Comparison of ENCODE assay signal across 8 cellular contexts in the genomic region with DNA sequence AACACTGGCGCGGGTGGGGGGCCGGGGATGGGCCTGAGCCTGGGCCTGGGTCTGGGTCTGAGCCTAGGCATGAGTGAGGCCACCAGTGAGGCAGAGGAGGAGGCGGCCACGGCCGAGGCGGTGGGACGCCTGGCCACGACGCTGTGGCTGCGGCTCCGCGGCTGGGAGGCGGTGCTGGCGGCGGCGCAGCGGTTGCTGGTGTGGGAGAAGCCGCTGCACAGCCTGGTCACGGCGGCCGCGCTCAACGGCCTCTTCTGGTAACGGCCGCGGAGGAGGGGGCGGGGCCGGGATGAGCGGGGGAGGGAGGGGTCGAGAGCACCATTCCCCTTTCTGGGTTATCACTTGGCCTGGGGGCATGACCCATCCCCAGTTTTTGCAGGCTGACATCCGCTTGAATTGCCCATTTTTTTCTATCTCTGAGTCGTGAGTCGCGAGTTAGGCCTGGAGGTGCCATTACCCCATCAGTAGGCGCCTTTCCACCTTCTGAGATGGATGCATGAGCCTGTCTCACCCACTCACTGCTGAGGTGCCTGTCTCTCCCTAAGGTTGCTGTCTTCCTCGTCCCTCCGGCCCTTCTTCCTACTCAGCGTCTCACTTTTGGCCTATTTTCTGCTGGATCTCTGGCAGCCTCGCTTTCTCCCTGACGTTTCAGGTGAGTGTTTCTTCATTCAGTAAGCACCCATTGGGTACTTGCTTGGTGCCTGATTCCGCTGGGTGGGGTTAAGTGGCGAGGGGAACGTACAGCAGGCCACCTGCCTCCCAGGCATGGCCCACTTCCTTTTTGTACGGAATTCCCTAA. TPM values are rescaled to one million over a fixed set of nuclear protein-coding genes. Genes with fewer than 3 reads are reported as not detected.
DNase-seq lines count a peak whose midpoint lies in the region; ATAC-seq, FAIRE-seq and TF ChIP-seq lines count a peak whose summit lies in the region.

No MANE protein-coding gene starts in this region.

- POLR2A ChIA-PET in endothelial cell of umbilical vein (lab: Charles Lee) = no interaction called here

- peak; percentile 2 for ATAC-seq in GM21717 (IDR thresholded peaks at IDR 0.05; ENCODE audit: unreplicated experiment)
- peak; percentile 10 for ATAC-seq in thoracic aorta (ENCODE audit: insufficient number of reproducible peaks, low FRiP score, low read depth)

- H3K9ac ChIP-seq in Karpas-422 (ENCODE audit: low read length) (peak overlapping the region; percentile 94), endothelial cell of umbilical vein (replicated peaks; ENCODE audit: extremely low read depth, insufficient read depth, low read length) (peak overlapping the region; percentile 51), muscle layer of colon (ENCODE audit: low read length) (peak overlapping the region; percentile 52)

- DNase-seq in GM03348 (ENCODE audit: low spot score) = peak; percentile 67
- peak; percentile 68 for DNase-seq in Karpas-422
- peak; percentile 14 to 21 for DNase-seq in activated CD4-positive, alpha-beta T cell treated with anti-CD3 and anti-CD28 coated beads, Interleukin-2, amount 50 U/mL, for 4 hours
- no peak for DNase-seq in endothelial cell of umbilical vein (ENCODE audit: low read depth, low spot score)
- DNase-seq in thoracic aorta (ENCODE audit: low spot score) = no peak
- no peak for DNase-seq in 8988T

- H3K27me3 ChIP-seq in Karpas-422 (ENCODE audit: low read length) (no peaks in the 10 kb centered on the region), endothelial cell of umbilical vein (ENCODE audit: control insufficient read depth in 2 of 2, insufficient read depth in 2 of 2, low read length in 2 of 2) (no peaks in the 10 kb centered on the region), muscle layer of colon (ENCODE audit: control insufficient read depth in 1 of 2, insufficient read depth in 2 of 2, low read length in 2 of 2) (no peaks in the 10 kb centered on the region), thoracic aorta (replicated peaks; ENCODE audit: insufficient read depth) (no peaks in the 10 kb centered on the region)

- intact Hi-C loops in endothelial cell of umbilical vein (cut with micrococcal nuclease) = loop anchor here (1.0 to 5.0 kb wide), 3 partner anchors 28 to 611 kb away; partner anchors contain the start of genes ABCB6, CNOT9, USP37 and ZFAND2B

- no peaks in the 10 kb centered on the region for H3K9me2 ChIP-seq in Karpas-422 (replicated peaks; ENCODE audit: insufficient read depth, low read length)

- H3K4me2 ChIP-seq in Karpas-422 (ENCODE audit: low read depth, low read length, poor library complexity, severe bottlenecking) (peak overlapping the region; percentile 92), endothelial cell of umbilical vein (ENCODE audit: insufficient read depth, low read length) (peak overlapping the region; percentile 66)

- H3K9me3 ChIP-seq in Karpas-422 (ENCODE audit: low read length) = no peaks in the 10 kb centered on the region
- H3K9me3 ChIP-seq in endothelial cell of umbilical vein (replicated peaks; ENCODE audit: control insufficient read depth, insufficient read depth, low read length) = no peaks in the 10 kb centered on the region
- H3K9me3 ChIP-seq in muscle layer of colon (ENCODE audit: low read length) = no peaks in the 10 kb centered on the region
- no peaks in the 10 kb centered on the region for H3K9me3 ChIP-seq in thoracic aorta

- H2AFZ ChIP-seq in Karpas-422 (ENCODE audit: low read length) (peak overlapping the region; percentile 76; the same call in 1 of the 2 replicates), endothelial cell of umbilical vein (ENCODE audit: low read depth, low read length) (peak overlapping the region; percentile 88)

- H3K36me3 ChIP-seq in Karpas-422 (ENCODE audit: insufficient read depth, low read length) (peaks cover 32% of the 10 kb centered on the region), endothelial cell of umbilical vein (ENCODE audit: control insufficient read depth in 2 of 2, extremely low read depth in 1 of 2, insufficient read depth in 2 of 2, low read length in 2 of 2) (peaks cover 15 to 41% of the 10 kb centered on the region in 2 experiments), muscle layer of colon (ENCODE audit: insufficient read depth, low read length) (peaks cover 59% of the 10 kb centered on the region), thoracic aorta (peaks cover 55% of the 10 kb centered on the region)

- CTCF ChIA-PET in endothelial cell of umbilical vein (lab: Charles Lee) = no interaction called here

- H3K79me2 ChIP-seq in Karpas-422 (ENCODE audit: low read length) (peaks cover 39% of the 10 kb centered on the region), endothelial cell of umbilical vein (ENCODE audit: control insufficient read depth, insufficient read depth, low read length) (peaks cover 22% of the 10 kb centered on the region)

- H3K4me3 ChIP-seq in Karpas-422 (ENCODE audit: low read length) = peak overlapping the region; percentile 81
- peak overlapping the region; percentile 44 to 81 (median 67) for H3K4me3 ChIP-seq in endothelial cell of umbilical vein (replicated peaks in 1 of 3; ENCODE audit: insufficient read depth in 1 of 3, low read depth in 1 of 3, low read length in 3 of 3)
- peak overlapping the region; percentile 69 to 70 for H3K4me3 ChIP-seq in muscle layer of colon (ENCODE audit: low read depth in 1 of 2, low read length in 2 of 2)
- H3K4me3 ChIP-seq in thoracic aorta = peak overlapping the region; percentile 83

- TF ChIP-seq CTCF in endothelial cell of umbilical vein (IDR thresholded peaks at IDR 0.05; ENCODE audit: extremely low read depth in 1 of 2, insufficient read depth in 1 of 2, low read depth in 1 of 2, low read length in 2 of 2) (no peak), thoracic aorta (IDR thresholded peaks at IDR 0.05) (no peak)

- dilution Hi-C loops in endothelial cell of umbilical vein (cut with MboI; ENCODE audit: extremely low pct_ligation_motif_present, low sequenced_read_pairs) = no loop called here

- H4K20me1 ChIP-seq in Karpas-422 (ENCODE audit: insufficient read depth, low read depth, low read length) (no peaks in the 10 kb centered on the region), endothelial cell of umbilical vein (replicated peaks; ENCODE audit: control insufficient read depth, extremely low read depth, insufficient read depth, low read length) (no peaks in the 10 kb centered on the region)

- H3K27ac ChIP-seq in Karpas-422 (ENCODE audit: low read length) (peak overlapping the region; percentile 52), endothelial cell of umbilical vein (ENCODE audit: insufficient read depth, low read depth, low read length) (no peak overlapping the region), muscle layer of colon (ENCODE audit: low read depth, low read length) (peak overlapping the region; percentile 73), thoracic aorta (peak overlapping the region; percentile 98)

- no peaks in the 10 kb centered on the region for H3K9me1 ChIP-seq in endothelial cell of umbilical vein (replicated peaks; ENCODE audit: control insufficient read depth, extremely low read depth, insufficient read depth, low read length)

- TF ChIP-seq POLR2A in endothelial cell of umbilical vein (IDR thresholded peaks at IDR 0.05; ENCODE audit: low read depth, low read length) = no peak

- BruUV-seq in endothelial cell of umbilical vein (replicated peaks; lab: Mats Ljungman, UMichigan) = no TSS peak

- H3K4me1 ChIP-seq in Karpas-422 (ENCODE audit: low read length) = peaks cover 22% of the 10 kb centered on the region
- H3K4me1 ChIP-seq in endothelial cell of umbilical vein (ENCODE audit: control insufficient read depth, extremely low read depth, insufficient read depth, low read length) = peaks cover 18% of the 10 kb centered on the region
- peaks cover 34% of the 10 kb centered on the region for H3K4me1 ChIP-seq in muscle layer of colon (ENCODE audit: insufficient read depth, low read length)
- peaks cover 21 to 32% of the 10 kb centered on the region in 2 donors for H3K4me1 ChIP-seq in thoracic aorta (ENCODE audit: control insufficient read depth in 1 of 2, low read depth in 2 of 2)

- no peak for FAIRE-seq in endothelial cell of umbilical vein (lab: Jason Lieb, UNC)

RNA-seq across cellular contexts. Expression of gene RETREG2, which starts 0.5 kb away (rescaled TPM):
- 61.1 and 93.8 TPM in 2 replicates for total RNA-seq in Karpas-422 (2014; rRNA removed; shearing (Covaris generic); ENCODE audit: low replicate concordance)
- total RNA-seq in endothelial cell of umbilical vein (58.2 and 59.5 TPM in 2 replicates), thoracic aorta (10 to 100 TPM; 43.8 to 58.6 TPM)
- polyA plus RNA-seq in endothelial cell of umbilical vein = 68.1 and 76.1 TPM in 2 replicates
- 51.6 and 53.2 TPM in 2 replicates for polyA plus RNA-seq in endothelial cell of umbilical vein (2011; cell fraction: cytosol; rRNA removed)
- polyA plus RNA-seq in endothelial cell of umbilical vein (2011; cell fraction: nucleus; rRNA removed) = 59.8 and 67.6 TPM in 2 replicates
- 39.7 and 46.3 TPM in 2 replicates for polyA plus RNA-seq in endothelial cell of umbilical vein (2012)
- 131 and 150 TPM in 2 replicates for polyA minus RNA-seq in endothelial cell of umbilical vein
- 26.6 TPM for polyA minus RNA-seq in endothelial cell of umbilical vein (2011; cell fraction: cytosol; rRNA and poly(A)+ RNA removed)
- 41.5 and 52.4 TPM in 2 replicates for polyA minus RNA-seq in endothelial cell of umbilical vein (2011; cell fraction: nucleus; rRNA and poly(A)+ RNA removed)

RNA-seq across cellular contexts. Expression of gene CNPPD1, which starts 1.9 kb away (rescaled TPM):
- total RNA-seq in Karpas-422 (2014; rRNA removed; shearing (Covaris generic); ENCODE audit: low replicate concordance) = 38.7 and 64.8 TPM in 2 replicates
- total RNA-seq in endothelial cell of umbilical vein = 41.0 and 44.0 TPM in 2 replicates
- 51.1 and 55.7 TPM in 2 replicates for polyA plus RNA-seq in endothelial cell of umbilical vein
- 38.1 and 39.2 TPM in 2 replicates for polyA plus RNA-seq in endothelial cell of umbilical vein (2011; cell fraction: cytosol; rRNA removed)
- polyA plus RNA-seq in endothelial cell of umbilical vein (2011; cell fraction: nucleus; rRNA removed) = 60.0 and 63.9 TPM in 2 replicates
- 35.5 and 39.9 TPM in 2 replicates for polyA plus RNA-seq in endothelial cell of umbilical vein (2012)
- 24.6 and 27.9 TPM in 2 replicates for polyA minus RNA-seq in endothelial cell of umbilical vein
- 5.8 TPM for polyA minus RNA-seq in endothelial cell of umbilical vein (2011; cell fraction: cytosol; rRNA and poly(A)+ RNA removed)
- 14.1 and 15.9 TPM in 2 replicates for polyA minus RNA-seq in endothelial cell of umbilical vein (2011; cell fraction: nucleus; rRNA and poly(A)+ RNA removed)
- total RNA-seq in thoracic aorta = 10 to 100 TPM; 31.9 to 51.0 TPM

RNA-seq across cellular contexts. Expression of gene SLC23A3, which starts 8.7 kb away (rescaled TPM):
- total RNA-seq in Karpas-422 (2014; rRNA removed; shearing (Covaris generic); ENCODE audit: low replicate concordance) = 2.7 and 3.5 TPM in 2 replicates
- total RNA-seq in endothelial cell of umbilical vein (5.2 and 7.1 TPM in 2 replicates), thoracic aorta (1 to 10 TPM; 1.4 to 3.4 TPM)
- polyA plus RNA-seq in endothelial cell of umbilical vein = 2.7 and 3.2 TPM in 2 replicates
- 0.32 and 0.44 TPM in 2 replicates for polyA plus RNA-seq in endothelial cell of umbilical vein (2011; cell fraction: cytosol; rRNA removed)
- 17.4 and 20.5 TPM in 2 replicates for polyA plus RNA-seq in endothelial cell of umbilical vein (2011; cell fraction: nucleus; rRNA removed)
- polyA plus RNA-seq in endothelial cell of umbilical vein (2012) = 2.1 and 2.5 TPM in 2 replicates
- 4.2 and 6.0 TPM in 2 replicates for polyA minus RNA-seq in endothelial cell of umbilical vein
- not detected for polyA minus RNA-seq in endothelial cell of umbilical vein (2011; cell fraction: cytosol; rRNA and poly(A)+ RNA removed)
- 6.4 and 6.8 TPM in 2 replicates for polyA minus RNA-seq in endothelial cell of umbilical vein (2011; cell fraction: nucleus; rRNA and poly(A)+ RNA removed)

RNA-seq across cellular contexts. Expression of gene NHEJ1, which starts 18.0 kb away (rescaled TPM):
- total RNA-seq in Karpas-422 (2014; rRNA removed; shearing (Covaris generic); ENCODE audit: low replicate concordance) = 10.4 and 21.5 TPM in 2 replicates
- total RNA-seq in endothelial cell of umbilical vein (12.1 and 12.9 TPM in 2 replicates), thoracic aorta (10 to 100 TPM; 10.3 to 14.5 TPM)
- polyA plus RNA-seq in endothelial cell of umbilical vein = 11.9 and 12.8 TPM in 2 replicates
- polyA plus RNA-seq in endothelial cell of umbilical vein (2011; cell fraction: cytosol; rRNA removed) = 15.1 and 15.5 TPM in 2 replicates
- polyA plus RNA-seq in endothelial cell of umbilical vein (2011; cell fraction: nucleus; rRNA removed) = 17.3 and 21.9 TPM in 2 replicates
- 14.2 and 15.7 TPM in 2 replicates for polyA plus RNA-seq in endothelial cell of umbilical vein (2012)
- 36.9 and 50.5 TPM in 2 replicates for polyA minus RNA-seq in endothelial cell of umbilical vein
- polyA minus RNA-seq in endothelial cell of umbilical vein (2011; cell fraction: cytosol; rRNA and poly(A)+ RNA removed) = 11.0 TPM
- 10.3 and 16.5 TPM in 2 replicates for polyA minus RNA-seq in endothelial cell of umbilical vein (2011; cell fraction: nucleus; rRNA and poly(A)+ RNA removed)

RNA-seq across cellular contexts. Expression of gene ZFAND2B, which starts 28.0 kb away (rescaled TPM):
- total RNA-seq in Karpas-422 (2014; rRNA removed; shearing (Covaris generic); ENCODE audit: low replicate concordance) = 28.0 and 37.6 TPM in 2 replicates
- total RNA-seq in endothelial cell of umbilical vein (23.3 and 24.0 TPM in 2 replicates), thoracic aorta (10 to 100 TPM; 21.7 to 83.8 TPM)
- 52.0 and 52.9 TPM in 2 replicates for polyA plus RNA-seq in endothelial cell of umbilical vein
- polyA plus RNA-seq in endothelial cell of umbilical vein (2011; cell fraction: cytosol; rRNA removed) = 32.0 and 36.7 TPM in 2 replicates
- polyA plus RNA-seq in endothelial cell of umbilical vein (2011; cell fraction: nucleus; rRNA removed) = 114 and 121 TPM in 2 replicates
- 21.3 and 21.7 TPM in 2 replicates for polyA plus RNA-seq in endothelial cell of umbilical vein (2012)
- polyA minus RNA-seq in endothelial cell of umbilical vein = 24.0 and 33.6 TPM in 2 replicates
- 11.8 TPM for polyA minus RNA-seq in endothelial cell of umbilical vein (2011; cell fraction: cytosol; rRNA and poly(A)+ RNA removed)
- polyA minus RNA-seq in endothelial cell of umbilical vein (2011; cell fraction: nucleus; rRNA and poly(A)+ RNA removed) = 14.6 and 15.0 TPM in 2 replicates

Comparison
In these comparisons a context has a peak if more than half of its experiments do, and no peak if none do; other contexts are left out.
1. DNase-seq: peak in GM03348 (single experiment), Karpas-422 (single experiment) and activated CD4-positive, alpha-beta T cell treated with anti-CD3 and anti-CD28 coated beads, Interleukin-2, amount 50 U/mL, for 4 hours (2 of 2); none in endothelial cell of umbilical vein (single experiment), thoracic aorta (single experiment) and 8988T (single experiment).
2. Peak in every context shown above with its lines, with median percentiles within 50 percentile points of each other: H3K4me3 ChIP-seq and H3K9ac ChIP-seq.